Comparison of ENCODE assay signal across 14 cellular contexts in genomic region chr1:198605880-198606458, GRCh38. TPM values are rescaled to one million over a fixed set of nuclear protein-coding genes. Genes with fewer than 3 reads are reported as not detected.
A peak's percentile ranks its signal among the peaks of the same experiment; 100 is the strongest.
DNase-seq lines count a peak whose midpoint lies in the region; ATAC-seq and TF ChIP-seq lines count a peak whose summit lies in the region.
"Had no signal": no experiment of that assay in that cellular context is flagged by ENCODE, and none has a peak within 500 bp of the region (broad histone marks: within the 10 kb centered on the region; RNA-seq: fewer than 3 reads in every experiment).

No MANE protein-coding gene starts in this region.

- H3K27me3 Mint-ChIP-seq in CD4-positive, CD25-positive, alpha-beta regulatory T cell: no peaks in the 10 kb centered on the region
- peaks cover 0 to 2% (median 0%) of the 10 kb centered on the region in 3 donors for H3K27me3 Mint-ChIP-seq in CD14-positive monocyte (ENCODE audit: low read depth in 3 of 3)
- H3K27me3 Mint-ChIP-seq: dendritic cell treated with granulocyte-macrophage colony-stimulating factor and Interleukin-4, amounts not matched to agents 40 ng/mL and 50 ng/mL, for 4 days had no signal

- no peak overlapping the region for H3K27ac ChIP-seq in CD4-positive, CD25-positive, alpha-beta regulatory T cell (ENCODE audit: insufficient read depth, low read length, poor library complexity, severe bottlenecking)
- no peak overlapping the region for H3K27ac ChIP-seq in testis
- H3K27ac ChIP-seq: right lobe of liver had no signal

- no peaks in the 10 kb centered on the region for H3K36me3 ChIP-seq in CD4-positive, CD25-positive, alpha-beta regulatory T cell (ENCODE audit: control insufficient read depth, insufficient read depth, low read length)
- no peaks in the 10 kb centered on the region for H3K36me3 ChIP-seq in testis (ENCODE audit: low read depth, missing control alignments)
- H3K36me3 ChIP-seq: right lobe of liver had no signal

- no peak for ATAC-seq in CD4-positive, CD25-positive, alpha-beta regulatory T cell (ENCODE audit: low read depth in 2 of 2)
- ATAC-seq: right lobe of liver had no signal

- DNase-seq in CD4-positive, CD25-positive, alpha-beta regulatory T cell: no peak
- peak; percentile 5 for DNase-seq in HPDE6-E6E7 (ENCODE audit: extremely low spot score)
- DNase-seq in UCSD-AML1 (lab: John Stamatoyannopoulos, UW; ENCODE audit: unreplicated experiment): peak; percentile 22
- peak; percentile 58 for DNase-seq in islet precursor cell
- no peak for DNase-seq in DMS 273 treated with DMSO at 0.1 percent for 48 hours (lab: John Stamatoyannopoulos, UW)
- no peak for DNase-seq in DMS53 treated with DMSO at 0.1 percent for 48 hours (lab: John Stamatoyannopoulos, UW; ENCODE audit: unreplicated experiment)
- no peak for DNase-seq in CD14-positive monocyte (ENCODE audit: low spot score)
- DNase-seq in testis: no peak
- DNase-seq: activated CD4-positive, alpha-beta T cell treated with anti-CD3 and anti-CD28 coated beads, Interleukin-2, amount 50 U/mL, for 48 hours; NCI-H187; right lobe of liver; substantia nigra had no signal

- H3K9me3 Mint-ChIP-seq in CD4-positive, CD25-positive, alpha-beta regulatory T cell: peaks cover 0 to 8% (median 2%) of the 10 kb centered on the region in 7 donors
- H3K9me3 Mint-ChIP-seq in CD14-positive monocyte: peaks cover 0 to 10% (median 2%) of the 10 kb centered on the region in 7 donors

- peaks cover 25 to 72% (median 45%) of the 10 kb centered on the region in 4 donors for H3K4me1 Mint-ChIP-seq in CD4-positive, CD25-positive, alpha-beta regulatory T cell
- H3K4me1 Mint-ChIP-seq in CD14-positive monocyte: peaks cover 36% of the 10 kb centered on the region

- no peak for TF ChIP-seq CTCF in CD14-positive monocyte (IDR thresholded peaks at IDR 0.05)
- no peak for TF ChIP-seq CTCF in testis (IDR thresholded peaks at IDR 0.05)

- H3K36me3 Mint-ChIP-seq in CD4-positive, CD25-positive, alpha-beta regulatory T cell: no peaks in the 10 kb centered on the region
- peaks cover 0 to 4% of the 10 kb centered on the region in 2 donors for H3K36me3 Mint-ChIP-seq in CD14-positive monocyte

- no peaks in the 10 kb centered on the region for H3K9me3 ChIP-seq in CD4-positive, CD25-positive, alpha-beta regulatory T cell (ENCODE audit: control insufficient read depth in 2 of 2, low read length in 2 of 2)
- H3K9me3 ChIP-seq in testis: no peaks in the 10 kb centered on the region
- H3K9me3 ChIP-seq: right lobe of liver had no signal

- peaks cover 38% of the 10 kb centered on the region for H3K4me1 ChIP-seq in CD4-positive, CD25-positive, alpha-beta regulatory T cell (ENCODE audit: control insufficient read depth, insufficient read depth, low read length, poor library complexity, severe bottlenecking)
- H3K4me1 ChIP-seq in testis: no peaks in the 10 kb centered on the region
- H3K4me1 ChIP-seq: right lobe of liver had no signal

- no peak for TF ChIP-seq POLR2A in testis (IDR thresholded peaks at IDR 0.05)

- peak overlapping the region in 2 of 3 donors; percentile 86 to 92 for H3K27ac Mint-ChIP-seq in CD4-positive, CD25-positive, alpha-beta regulatory T cell
- peak overlapping the region in 1 of 7 donors; percentile 48 for H3K27ac Mint-ChIP-seq in CD14-positive monocyte
- H3K27ac Mint-ChIP-seq: dendritic cell treated with granulocyte-macrophage colony-stimulating factor and Interleukin-4, amounts not matched to agents 40 ng/mL and 50 ng/mL, for 4 days; T-helper 1 cell treated with Interleukin-12 subunit alpha and Interleukin-12 subunit beta and Interleukin-4 antibody, amounts not matched to agents 30 μg/mL and 1 μg/mL, for 36 hours had no signal

- intact Hi-C loops in CD14-positive monocyte (cut with micrococcal nuclease): no loop called here
- intact Hi-C loops in testis (cut with DNase I; ENCODE audit: low total_unique reads): no loop called here

- peak overlapping the region in 1 of 4 donors; percentile 26 for H3K4me3 Mint-ChIP-seq in CD4-positive, CD25-positive, alpha-beta regulatory T cell
- no peak overlapping the region for H3K4me3 Mint-ChIP-seq in CD14-positive monocyte
- H3K4me3 Mint-ChIP-seq: dendritic cell treated with granulocyte-macrophage colony-stimulating factor and Interleukin-4, amounts not matched to agents 40 ng/mL and 50 ng/mL, for 4 days; T-helper 1 cell treated with Interleukin-12 subunit alpha and Interleukin-12 subunit beta and Interleukin-4 antibody, amounts not matched to agents 30 μg/mL and 1 μg/mL, for 36 hours had no signal

- H3K27me3 ChIP-seq in CD4-positive, CD25-positive, alpha-beta regulatory T cell (ENCODE audit: control insufficient read depth, insufficient read depth, low read length): no peaks in the 10 kb centered on the region
- H3K27me3 ChIP-seq in testis: no peaks in the 10 kb centered on the region
- H3K27me3 ChIP-seq: right lobe of liver had no signal

- 83 to 85% methylated on average over 5 of the region's 5 CpGs for WGBS in testis, 2 donors

- H3K4me3 ChIP-seq in CD4-positive, CD25-positive, alpha-beta regulatory T cell (ENCODE audit: low read depth, low read length): no peak overlapping the region
- no peak overlapping the region for H3K4me3 ChIP-seq in testis
- H3K4me3 ChIP-seq: right lobe of liver had no signal

RNA-seq across cellular contexts. Expression of gene PTPRC, which starts 32.9 kb away (rescaled TPM):
- total RNA-seq in CD4-positive, CD25-positive, alpha-beta regulatory T cell: 946 TPM
- polyA plus RNA-seq in CD4-positive, CD25-positive, alpha-beta regulatory T cell: 1,000 to 10,000 TPM; 1,055 to 1,099 (median 1,073) TPM
- polyA plus RNA-seq in CD14-positive monocyte: 100 to 1,000 TPM; 667 to 992 TPM
- total RNA-seq in testis: 1 to 10 TPM; 5.1 to 9.7 TPM
- 10.8 TPM for polyA plus RNA-seq in testis (ENCODE audit: insufficient read depth, low read depth, low replicate concordance)

Comparison
In these comparisons a context has a peak if more than half of its experiments do, and no peak if none do; other contexts are left out.
1. DNase-seq: peak in HPDE6-E6E7 (single experiment), UCSD-AML1 (single experiment) and islet precursor cell (single experiment); none in CD4-positive, CD25-positive, alpha-beta regulatory T cell (0 of 3), DMS 273 treated with DMSO at 0.1 percent for 48 hours (single experiment), DMS53 treated with DMSO at 0.1 percent for 48 hours (single experiment), CD14-positive monocyte (single experiment) and testis (single experiment).
2. RNA of gene PTPRC, which starts 32.9 kb away (polyA plus RNA-seq): 1,055 to 1,099 TPM in CD4-positive, CD25-positive, alpha-beta regulatory T cell and 667 to 992 TPM in CD14-positive monocyte; 10.8 TPM in testis (single experiment); every median in the first group is over 10 times any median in the second.